23 cellular contexts compared by ENCODE assay signal in genomic region chr4:114941522-114941921, GRCh38.
A peak's percentile ranks its signal among the peaks of the same experiment; 100 is the strongest.
DNase-seq lines count a peak whose midpoint lies in the region; ATAC-seq, FAIRE-seq and TF ChIP-seq lines count a peak whose summit lies in the region.
"Had no signal": no experiment of that assay in that cellular context is flagged by ENCODE, and none has a peak within 500 bp of the region (broad histone marks: within the 10 kb centered on the region; RNA-seq: fewer than 3 reads in every experiment).

No MANE protein-coding gene starts in this region.

- no peaks in the 10 kb centered on the region for H3K36me3 ChIP-seq in GM23338 (ENCODE audit: insufficient read depth)
- peaks cover 45% of the 10 kb centered on the region for H3K36me3 ChIP-seq in SK-N-MC (ENCODE audit: insufficient read depth, low read length)
- H3K36me3 ChIP-seq in H1 (ENCODE audit: control insufficient read depth in 2 of 4, insufficient read depth in 4 of 4, low read length in 3 of 4), result no peaks in the 10 kb centered on the region
- H3K36me3 ChIP-seq: BLaER1 treated with 17β-estradiol and CSF1 and Interleukin-3, amounts not matched to agents 10 nM and 100 nM had no signal

- no peak overlapping the region for H2AFZ ChIP-seq in GM23338
- H2AFZ ChIP-seq in H1 (ENCODE audit: low read length), result peak overlapping the region; percentile 18; the same call in 1 of the 2 replicates
- H2AFZ ChIP-seq: GM23248 had no signal

- H3K4ac ChIP-seq in H1 (replicated peaks; ENCODE audit: insufficient read length, low read depth, low read length), result no peak overlapping the region

- H2BK15ac ChIP-seq in H1 (ENCODE audit: low read length), result no peak overlapping the region

- no peak for TF ChIP-seq POLR2A in H1 (IDR thresholded peaks at IDR 0.05; ENCODE audit: control extremely low read depth in 1 of 2, low read depth in 2 of 2, low read length in 2 of 2)

- no peak overlapping the region for H4K5ac ChIP-seq in H1 (ENCODE audit: insufficient read length, low read depth, low read length)

- no peaks in the 10 kb centered on the region for H3K9me3 Mint-ChIP-seq in GM23338
- H3K9me3 Mint-ChIP-seq: CD8-positive, alpha-beta T cell had no signal

- no peak overlapping the region for H2AK5ac ChIP-seq in H1 (ENCODE audit: low read depth, low read length)

- no peak overlapping the region for H2BK20ac ChIP-seq in H1 (ENCODE audit: low read length)

- no peaks in the 10 kb centered on the region for H3F3A ChIP-seq in GM23338 (replicated peaks; ENCODE audit: low read depth)

- FAIRE-seq in H1 (lab: Jason Lieb, UNC) (no peak), GM19239 (lab: Jason Lieb, UNC) (no peak)
- FAIRE-seq: G401.6, GM12891, HTR-8/SVneo had no signal

- POLR2A ChIA-PET in H1 (lab: Charles Lee; ENCODE audit: partially characterized antibody), result interaction anchor here (0.6 kb wide), 1 partner anchor 130 kb away, joined by 3 read pairs; no protein-coding TSS in a partner anchor

- H3K9ac ChIP-seq in SK-N-MC (ENCODE audit: insufficient read length), result no peak overlapping the region
- H3K9ac ChIP-seq in H1 (replicated peaks in 1 of 4; ENCODE audit: extremely low read depth in 1 of 4, low read depth in 3 of 4, low read length in 3 of 4), result no peak overlapping the region
- H3K9ac ChIP-seq: BLaER1 treated with 17β-estradiol and CSF1 and Interleukin-3, amounts not matched to agents 10 nM and 100 nM; GM23248 had no signal

- no peaks in the 10 kb centered on the region for H3K9me2 ChIP-seq in GM23338 (ENCODE audit: insufficient read depth)

- no peak overlapping the region for H3K27ac Mint-ChIP-seq in GM23338
- H3K27ac Mint-ChIP-seq: B cell; CD8-positive, alpha-beta T cell; HFFc6 had no signal

- H3K4me1 ChIP-seq in GM23338 (ENCODE audit: insufficient read depth) (no peaks in the 10 kb centered on the region), H1 (replicated peaks in 1 of 4; ENCODE audit: control insufficient read depth in 3 of 4, insufficient read depth in 4 of 4, low read length in 3 of 4) (0 out of 7 replicates have a peak, but pooled peaks cover 0 to 2% (median 0%) of the 10 kb centered on the region in 4 experiments)
- H3K4me1 ChIP-seq: BLaER1 treated with 17β-estradiol and CSF1 and Interleukin-3, amounts not matched to agents 10 nM and 100 nM had no signal

- 58% methylated on average over 2 of the region's 2 CpGs; no CpG with 5 or more reads in 1 of the 2 experiments for WGBS in H1 (ENCODE audit: extremely low coverage in 1 of 2, insufficient coverage in 1 of 2, insufficient read length in 1 of 2, insufficient replicate concordance in 2 of 2, low coverage in 1 of 2, low lambda C conversion rate in 2 of 2, missing lambda C conversion rate in 1 of 2), 2 experiments

- H3K79me2 ChIP-seq in GM23338 (replicated peaks; ENCODE audit: insufficient read depth) (no peaks in the 10 kb centered on the region), H1 (ENCODE audit: control insufficient read depth in 1 of 2, insufficient read depth in 2 of 2, low read length in 2 of 2) (no peaks in the 10 kb centered on the region)

- TF ChIP-seq EP300 in H1 (IDR thresholded peaks at IDR 0.05; ENCODE audit: borderline replicate concordance in 1 of 2, low read depth in 2 of 2, low read length in 2 of 2), result no peak

- H3K4me2 ChIP-seq in GM23338 (no peak overlapping the region), H1 (ENCODE audit: insufficient read depth in 1 of 2, low read depth in 2 of 2, low read length in 2 of 2) (no peak overlapping the region)
- H3K4me2 ChIP-seq: BLaER1 treated with 17β-estradiol and CSF1 and Interleukin-3, amounts not matched to agents 10 nM and 100 nM had no signal

- H3K36me3 Mint-ChIP-seq in GM23338 (ENCODE audit: low read depth), result no peaks in the 10 kb centered on the region
- H3K36me3 Mint-ChIP-seq: CD8-positive, alpha-beta T cell had no signal

- H4K91ac ChIP-seq in H1 (replicated peaks; ENCODE audit: insufficient read length, low read length), result no peak overlapping the region

- no peak for TF ChIP-seq CTCF in GM23338 (conservative IDR thresholded peaks at IDR 0.05; ENCODE audit: low read depth in 2 of 2)
- no peak for TF ChIP-seq CTCF in H1 (IDR thresholded peaks at IDR 0.05; ENCODE audit: control extremely low read depth in 1 of 3, insufficient read depth in 1 of 3, low read depth in 1 of 3, low read length in 3 of 3)

- H3K18ac ChIP-seq in H1 (ENCODE audit: extremely low read depth, low read length), result no peak overlapping the region

- no peak overlapping the region for H3K56ac ChIP-seq in H1 (replicated peaks; ENCODE audit: insufficient read length, low read depth, low read length)

- peaks cover 2% of the 10 kb centered on the region; the same call in 1 of the 2 replicates for H3K23me2 ChIP-seq in H1 (ENCODE audit: low read depth, low read length)

- H2BK120ac ChIP-seq in H1 (replicated peaks; ENCODE audit: low read depth, low read length), result no peak overlapping the region

- H2BK5ac ChIP-seq in H1 (ENCODE audit: low read depth, low read length), result no peak overlapping the region

- no peak overlapping the region for H3K27ac ChIP-seq in GM23338 (ENCODE audit: low read depth)
- H3K27ac ChIP-seq in SK-N-MC, result peak overlapping the region; percentile 81; the same call in 1 of the 2 replicates
- H3K27ac ChIP-seq in H1 (ENCODE audit: low read depth, low read length), result no peak overlapping the region
- H3K27ac ChIP-seq: BLaER1 treated with 17β-estradiol and CSF1 and Interleukin-3, amounts not matched to agents 10 nM and 100 nM; GM23248 had no signal

- CTCF ChIA-PET in H1 (lab: Charles Lee; ENCODE audit: partially characterized antibody), result interaction anchor here (1.2 kb wide), 1 partner anchor 13 kb away, joined by 4 read pairs; no protein-coding TSS in a partner anchor

- peaks cover 3% of the 10 kb centered on the region for H3K27me3 Mint-ChIP-seq in GM23338 (ENCODE audit: insufficient read depth, low read depth, poor library complexity)
- H3K27me3 Mint-ChIP-seq: B cell had no signal

- peak; percentile 64 for ATAC-seq in GM23338
- ATAC-seq: CD8-positive, alpha-beta T cell; HCT116 had no signal

- H4K8ac ChIP-seq in H1 (ENCODE audit: extremely low read depth, insufficient read depth, low read length), result no peak overlapping the region

- no peak for TF ChIP-seq RAD21 in H1 (IDR thresholded peaks at IDR 0.05 in 1 of 2, conservative IDR thresholded peaks at IDR 0.05 in 1 of 2; ENCODE audit: low read depth in 2 of 2, low read length in 2 of 2)

- H3K27me3 ChIP-seq in GM23338 (ENCODE audit: insufficient read depth) (no peaks in the 10 kb centered on the region), H1 (replicated peaks in 1 of 4; ENCODE audit: control insufficient read depth in 3 of 4, extremely low read depth in 1 of 4, insufficient read depth in 3 of 4, low read length in 3 of 4) (peaks cover 0 to 1% (median 0%) of the 10 kb centered on the region in 4 experiments; a peak in 1 of 7 replicates)
- H3K27me3 ChIP-seq: BLaER1 treated with 17β-estradiol and CSF1 and Interleukin-3, amounts not matched to agents 10 nM and 100 nM had no signal

- H3K23ac ChIP-seq in H1 (ENCODE audit: insufficient read length), result no peak overlapping the region

- H4K20me1 ChIP-seq in GM23338 (replicated peaks; ENCODE audit: insufficient read depth) (no peaks in the 10 kb centered on the region), H1 (replicated peaks in 1 of 2; ENCODE audit: control insufficient read depth in 1 of 2, insufficient read depth in 2 of 2, low read length in 2 of 2) (no peaks in the 10 kb centered on the region)
- H4K20me1 ChIP-seq: BLaER1 treated with 17β-estradiol and CSF1 and Interleukin-3, amounts not matched to agents 10 nM and 100 nM had no signal

- H3K4me3 Mint-ChIP-seq in GM23338, result no peak overlapping the region
- H3K4me3 Mint-ChIP-seq: B cell; CD8-positive, alpha-beta T cell; HFFc6 had no signal

- no peaks in the 10 kb centered on the region for H3K79me1 ChIP-seq in H1 (ENCODE audit: low read depth, low read length)

- H3K14ac ChIP-seq in H1 (ENCODE audit: insufficient read length), result no peak overlapping the region

- H3K4me3 ChIP-seq in GM23338, result no peak overlapping the region
- H3K4me3 ChIP-seq in SK-N-MC, result peak overlapping the region; percentile 39; the same call in 1 of the 2 replicates
- H3K4me3 ChIP-seq in H1 (ENCODE audit: extremely low read depth in 1 of 4, insufficient read depth in 2 of 4, low read depth in 3 of 4, low read length in 4 of 4), result no peak overlapping the region
- H3K4me3 ChIP-seq: BLaER1 treated with 17β-estradiol and CSF1 and Interleukin-3, amounts not matched to agents 10 nM and 100 nM; GM23248 had no signal

- H3K9me3 ChIP-seq in SK-N-MC (ENCODE audit: low read depth, low read length), result no peaks in the 10 kb centered on the region
- H3K9me3 ChIP-seq in H1 (ENCODE audit: insufficient read depth in 2 of 2, low read depth in 1 of 2, low read length in 1 of 2), result no peaks in the 10 kb centered on the region
- H3K9me3 ChIP-seq: BLaER1 treated with 17β-estradiol and CSF1 and Interleukin-3, amounts not matched to agents 10 nM and 100 nM had no signal

- no peak overlapping the region for H2BK12ac ChIP-seq in H1 (ENCODE audit: low read depth, low read length)

- DNase-seq in GM23338 (ENCODE audit: low spot score), result peak; percentile 5
- no peak for DNase-seq in SK-N-MC (ENCODE audit: low read depth, low spot score)
- DNase-seq in H1 (ENCODE audit: low read depth in 1 of 2, low spot score in 2 of 2), result no peak
- DNase-seq in pons (ENCODE audit: low spot score), result peak; percentile 22
- no peak for DNase-seq in GM19239 (ENCODE audit: insufficient read length, low spot score)
- no peak for DNase-seq in COLO829 (ENCODE audit: low spot score)
- DNase-seq in NCI-H146 (lab: John Stamatoyannopoulos, UW), result no peak
- DNase-seq: CD8-positive, alpha-beta T cell; COR-L47; DMS 273 treated with DMSO at 0.1 percent for 48 hours; DMS53; DND-41; EL; GM23248; H7; HFFc6; IMR-90 had no signal

- H3K4me1 Mint-ChIP-seq in GM23338, result peaks cover 13% of the 10 kb centered on the region
- H3K4me1 Mint-ChIP-seq: B cell had no signal

TF ChIP-seq in GM23338, 12 proteins besides CTCF, POLR2A, EP300 and RAD21:
- TF ChIP-seq ZNF331 (CRISPR knock-in tag; IDR thresholded peaks at IDR 0.05; ENCODE audit: low read depth), result no peak
- TF ChIP-seq EZH2 (IDR thresholded peaks at IDR 0.05; ENCODE audit: low read depth, unreplicated experiment), result no peak
- TF ChIP-seq ZNF114 (CRISPR knock-in tag; IDR thresholded peaks at IDR 0.05), result no peak

TF ChIP-seq in H1, 55 proteins besides CTCF, POLR2A, EP300 and RAD21 (continues in another document):
- no peak for TF ChIP-seq E2F6 (IDR thresholded peaks at IDR 0.05)
- TF ChIP-seq TAF7 (optimal IDR thresholded peaks at IDR 0.05; ENCODE audit: borderline replicate concordance, low read depth, low read length), result no peak
- no peak for TF ChIP-seq RFX5 (IDR thresholded peaks at IDR 0.05; ENCODE audit: borderline replicate concordance, low read depth, low read length)
- TF ChIP-seq NRF1 (IDR thresholded peaks at IDR 0.05; ENCODE audit: low read depth, low read length), result no peak
- no peak for TF ChIP-seq JUND (IDR thresholded peaks at IDR 0.05; ENCODE audit: low read length)
- TF ChIP-seq SIX5 (IDR thresholded peaks at IDR 0.05; ENCODE audit: low read depth, low read length), result no peak

Comparison
In these comparisons a context has a peak if more than half of its experiments do, and no peak if none do; other contexts are left out.
1. DNase-seq: peak in GM23338 (single experiment) and pons (single experiment); none in SK-N-MC (single experiment), H1 (0 of 2), GM19239 (single experiment), COLO829 (single experiment) and NCI-H146 (single experiment).